Comparison of ENCODE assay signal across 28 cellular contexts in the genomic region with DNA sequence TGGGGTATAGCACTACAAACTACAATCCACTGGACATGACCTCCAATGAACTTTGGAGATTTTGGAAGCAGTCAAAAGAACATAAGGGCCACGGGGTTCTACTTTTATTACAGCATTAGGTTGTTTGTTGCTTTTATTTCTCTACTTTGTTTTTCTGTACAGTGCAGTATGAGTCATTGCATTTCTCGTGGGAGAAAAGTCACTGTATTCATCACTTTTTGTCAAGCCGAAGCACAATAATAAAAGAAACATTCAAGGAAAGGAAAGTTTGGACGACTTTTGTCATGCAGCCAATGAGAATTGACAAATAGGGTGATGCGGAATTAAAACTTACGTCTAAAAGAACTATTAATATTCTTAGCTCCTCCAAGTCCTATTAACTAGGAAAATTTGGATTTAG.
"Had no signal": no experiment of that assay in that cellular context is flagged by ENCODE, and none has a peak within 500 bp of the region (broad histone marks: within the 10 kb centered on the region; RNA-seq: fewer than 3 reads in every experiment).

No MANE protein-coding gene starts in this region.

- H3K4me1 ChIP-seq: pancreas, prostate gland, stomach, suprapubic skin, upper lobe of right lung had no signal

- H3K36me3 ChIP-seq: left ventricle myocardium inferior, pancreas, prostate gland, stomach, suprapubic skin, thoracic aorta, tibial artery, upper lobe of right lung had no signal

- H3K9me3 Mint-ChIP-seq: mesothelial cell of epicardium; naive thymus-derived CD4-positive, alpha-beta T cell; natural killer cell treated with Interleukin-12 subunit alpha and Interleukin-12 subunit beta and Interleukin-15 and Interleukin-18, amount 100 ng/mL, for 72 hours had no signal

- H3K9me3 ChIP-seq: left ventricle myocardium inferior, mucosa of descending colon, pancreas, prostate gland, stomach, suprapubic skin, thoracic aorta, tibial artery, upper lobe of right lung had no signal

- H3K4me3 Mint-ChIP-seq: mesothelial cell of epicardium; naive thymus-derived CD4-positive, alpha-beta T cell; natural killer cell treated with Interleukin-12 subunit alpha and Interleukin-12 subunit beta and Interleukin-15 and Interleukin-18, amount 100 ng/mL, for 72 hours; stimulated activated naive B cell treated with anti-CD40 and anti-IgM and Interleukin-4, amounts not matched to agents 10 μg/mL and 1 μg/mL and 100 μg/mL, for 72 hours had no signal

- H3K27me3 Mint-ChIP-seq: natural killer cell treated with Interleukin-12 subunit alpha and Interleukin-12 subunit beta and Interleukin-15 and Interleukin-18, amount 100 ng/mL, for 72 hours; stimulated activated naive B cell treated with anti-CD40 and anti-IgM and Interleukin-4, amounts not matched to agents 10 μg/mL and 1 μg/mL and 100 μg/mL, for 72 hours had no signal

- H3K27ac ChIP-seq: left ventricle myocardium inferior, pancreas, prostate gland, skin epidermis, stomach, suprapubic skin, thoracic aorta, tibial artery, upper lobe of right lung had no signal

- H3K27ac Mint-ChIP-seq: mesothelial cell of epicardium; naive thymus-derived CD4-positive, alpha-beta T cell; natural killer cell treated with Interleukin-12 subunit alpha and Interleukin-12 subunit beta and Interleukin-15 and Interleukin-18, amount 100 ng/mL, for 72 hours; stimulated activated naive B cell treated with anti-CD40 and anti-IgM and Interleukin-4, amounts not matched to agents 10 μg/mL and 1 μg/mL and 100 μg/mL, for 72 hours had no signal

- DNase-seq: islet precursor cell; left ventricle myocardium inferior; mesendoderm; mucosa of descending colon; naive thymus-derived CD4-positive, alpha-beta T cell; pancreas; posterior cingulate gyrus; retina; right cardiac atrium; stimulated activated CD4-positive, alpha-beta T cell treated with anti-CD3 and anti-CD28 coated beads, Interleukin-12 subunit alpha, Interleukin-12 subunit beta, amount 100 ng/mL, for 4 hours; stimulated activated CD4-positive, alpha-beta T cell treated with anti-CD3 and anti-CD28 coated beads, Interleukin-15, amount 100 ng/mL, for 24 hours; stimulated activated CD4-positive, alpha-beta T cell treated with anti-CD3 and anti-CD28 coated beads, Interleukin-2, amount 100 ng/mL, for 24 hours; stimulated activated CD4-positive, alpha-beta T cell treated with anti-CD3 and anti-CD28 coated beads, Interleukin-4, amount 100 ng/mL, for 1 hour; stimulated activated naive B cell treated with anti-CD40 and anti-IgM and Interleukin-4, amounts not matched to agents 10 μg/mL and 1 μg/mL and 100 μg/mL, for 72 hours; stimulated activated naive CD8-positive, alpha-beta T cell treated with anti-CD3 and anti-CD28 coated beads, Interleukin-15, Interleukin-2, amounts not matched to agents 100 U/mL and 50 U/mL, for 24 hours; stomach; tibial artery; trophoblast cell; upper lobe of right lung had no signal

- FAIRE-seq: pancreas, urothelium cell line had no signal

- H3K36me3 Mint-ChIP-seq: mesothelial cell of epicardium; naive thymus-derived CD4-positive, alpha-beta T cell; natural killer cell treated with Interleukin-12 subunit alpha and Interleukin-12 subunit beta and Interleukin-15 and Interleukin-18, amount 100 ng/mL, for 72 hours; stimulated activated naive B cell treated with anti-CD40 and anti-IgM and Interleukin-4, amounts not matched to agents 10 μg/mL and 1 μg/mL and 100 μg/mL, for 72 hours had no signal

- ATAC-seq: mucosa of descending colon; naive thymus-derived CD4-positive, alpha-beta T cell; natural killer cell treated with Interleukin-12 subunit alpha and Interleukin-12 subunit beta and Interleukin-15 and Interleukin-18, amount 100 ng/mL, for 72 hours; pancreas; right cardiac atrium; sciatic nerve; stimulated activated naive B cell treated with anti-CD40 and anti-IgM and Interleukin-4, amounts not matched to agents 10 μg/mL and 1 μg/mL and 100 μg/mL, for 72 hours; stimulated activated naive CD8-positive, alpha-beta T cell treated with anti-CD3 and anti-CD28 coated beads, Interleukin-15, Interleukin-2, amounts not matched to agents 100 U/mL and 50 U/mL, for 24 hours; upper lobe of right lung had no signal

- H3K4me1 Mint-ChIP-seq: naive thymus-derived CD4-positive, alpha-beta T cell; stimulated activated naive B cell treated with anti-CD40 and anti-IgM and Interleukin-4, amounts not matched to agents 10 μg/mL and 1 μg/mL and 100 μg/mL, for 72 hours had no signal

- H3K4me3 ChIP-seq: left ventricle myocardium inferior, lung, mucosa of descending colon, pancreas, prostate gland, skin epidermis, stomach, suprapubic skin, thoracic aorta, tibial artery, upper lobe of right lung had no signal

- H3K27me3 ChIP-seq: pancreas, stomach, suprapubic skin, tibial artery, upper lobe of right lung had no signal
